Comparison of ENCODE assay signal across 40 cellular contexts in genomic region chr6:77604476-77604875, GRCh38. TPM values are rescaled to one million over a fixed set of nuclear protein-coding genes. Genes with fewer than 3 reads are reported as not detected.
"Had no signal": no experiment of that assay in that cellular context is flagged by ENCODE, and none has a peak within 500 bp of the region (broad histone marks: within the 10 kb centered on the region; RNA-seq: fewer than 3 reads in every experiment).

No MANE protein-coding gene starts in this region.

- DNase-seq: Karpas-422, Kasumi-1, MG63, MM.1S, MV-4-11, NCI-H1092, NCI-H1092 treated with DMSO at 0.1 percent for 48 hours, NCI-H1105, NCI-H1105 treated with DMSO at 0.1 percent for 48 hours, NCI-H1417, NCI-H1417 treated with DMSO at 0.1 percent for 48 hours, NCI-H1436, NCI-H1436 treated with DMSO at 0.1 percent for 48 hours, NCI-H146, NCI-H1694, NCI-H1694 treated with DMSO at 0.1 percent for 48 hours, NCI-H187, NCI-H187 treated with DMSO at 0.1 percent for 48 hours, NCI-H1930, NCI-H2029, NCI-H2029 treated with DMSO at 0.1 percent for 48 hours, NCI-H2081, NCI-H2081 treated with DMSO at 0.1 percent for 48 hours, NCI-H2107, NCI-H2171, NCI-H2171 treated with DMSO at 0.1 percent for 48 hours, NCI-H2227 treated with DMSO at 0.1 percent for 48 hours, NCI-H226, NCI-H345, NCI-H446, NCI-H446 treated with DMSO at 0.1 percent for 48 hours, NCI-H510A, NCI-H510A treated with DMSO at 0.1 percent for 48 hours, NCI-H524, NCI-H524 treated with DMSO at 0.1 percent for 48 hours had no signal

- H3K4me2 ChIP-seq: KMS-11 had no signal

- H3K9me3 ChIP-seq: MG63 had no signal

- H3K9ac ChIP-seq: KMS-11 had no signal

- H3K36me3 ChIP-seq: MG63 had no signal

- H3K27me3 ChIP-seq: MG63 had no signal

- H3K27ac ChIP-seq: KMS-11 had no signal

- H3K4me3 ChIP-seq: MG63 had no signal

RNA-seq across cellular contexts. Expression of gene MEI4, which starts 48.4 kb away (rescaled TPM):
- total RNA-seq: LHCN-M2, M059J, MCF 10A, NCI-H460 had no signal
